Comparison of ENCODE assay signal across 1 cellular context in genomic region chr12:11130999-11131398, GRCh38.
TF ChIP-seq lines count a peak whose summit lies in the region.

No MANE protein-coding gene starts in this region.

TF ChIP-seq in GM23338, 12 proteins besides CTCF, POLR2A, EP300 and RAD21 (continued from another document):
- no peak for TF ChIP-seq REST (IDR thresholded peaks at IDR 0.05; ENCODE audit: unreplicated experiment)
- no peak for TF ChIP-seq CREB1 (CRISPR knock-in tag; IDR thresholded peaks at IDR 0.05; ENCODE audit: low read depth)
- TF ChIP-seq EZH2phosphoT487 (IDR thresholded peaks at IDR 0.05; ENCODE audit: unreplicated experiment), result no peak
- TF ChIP-seq, protein P1, sequence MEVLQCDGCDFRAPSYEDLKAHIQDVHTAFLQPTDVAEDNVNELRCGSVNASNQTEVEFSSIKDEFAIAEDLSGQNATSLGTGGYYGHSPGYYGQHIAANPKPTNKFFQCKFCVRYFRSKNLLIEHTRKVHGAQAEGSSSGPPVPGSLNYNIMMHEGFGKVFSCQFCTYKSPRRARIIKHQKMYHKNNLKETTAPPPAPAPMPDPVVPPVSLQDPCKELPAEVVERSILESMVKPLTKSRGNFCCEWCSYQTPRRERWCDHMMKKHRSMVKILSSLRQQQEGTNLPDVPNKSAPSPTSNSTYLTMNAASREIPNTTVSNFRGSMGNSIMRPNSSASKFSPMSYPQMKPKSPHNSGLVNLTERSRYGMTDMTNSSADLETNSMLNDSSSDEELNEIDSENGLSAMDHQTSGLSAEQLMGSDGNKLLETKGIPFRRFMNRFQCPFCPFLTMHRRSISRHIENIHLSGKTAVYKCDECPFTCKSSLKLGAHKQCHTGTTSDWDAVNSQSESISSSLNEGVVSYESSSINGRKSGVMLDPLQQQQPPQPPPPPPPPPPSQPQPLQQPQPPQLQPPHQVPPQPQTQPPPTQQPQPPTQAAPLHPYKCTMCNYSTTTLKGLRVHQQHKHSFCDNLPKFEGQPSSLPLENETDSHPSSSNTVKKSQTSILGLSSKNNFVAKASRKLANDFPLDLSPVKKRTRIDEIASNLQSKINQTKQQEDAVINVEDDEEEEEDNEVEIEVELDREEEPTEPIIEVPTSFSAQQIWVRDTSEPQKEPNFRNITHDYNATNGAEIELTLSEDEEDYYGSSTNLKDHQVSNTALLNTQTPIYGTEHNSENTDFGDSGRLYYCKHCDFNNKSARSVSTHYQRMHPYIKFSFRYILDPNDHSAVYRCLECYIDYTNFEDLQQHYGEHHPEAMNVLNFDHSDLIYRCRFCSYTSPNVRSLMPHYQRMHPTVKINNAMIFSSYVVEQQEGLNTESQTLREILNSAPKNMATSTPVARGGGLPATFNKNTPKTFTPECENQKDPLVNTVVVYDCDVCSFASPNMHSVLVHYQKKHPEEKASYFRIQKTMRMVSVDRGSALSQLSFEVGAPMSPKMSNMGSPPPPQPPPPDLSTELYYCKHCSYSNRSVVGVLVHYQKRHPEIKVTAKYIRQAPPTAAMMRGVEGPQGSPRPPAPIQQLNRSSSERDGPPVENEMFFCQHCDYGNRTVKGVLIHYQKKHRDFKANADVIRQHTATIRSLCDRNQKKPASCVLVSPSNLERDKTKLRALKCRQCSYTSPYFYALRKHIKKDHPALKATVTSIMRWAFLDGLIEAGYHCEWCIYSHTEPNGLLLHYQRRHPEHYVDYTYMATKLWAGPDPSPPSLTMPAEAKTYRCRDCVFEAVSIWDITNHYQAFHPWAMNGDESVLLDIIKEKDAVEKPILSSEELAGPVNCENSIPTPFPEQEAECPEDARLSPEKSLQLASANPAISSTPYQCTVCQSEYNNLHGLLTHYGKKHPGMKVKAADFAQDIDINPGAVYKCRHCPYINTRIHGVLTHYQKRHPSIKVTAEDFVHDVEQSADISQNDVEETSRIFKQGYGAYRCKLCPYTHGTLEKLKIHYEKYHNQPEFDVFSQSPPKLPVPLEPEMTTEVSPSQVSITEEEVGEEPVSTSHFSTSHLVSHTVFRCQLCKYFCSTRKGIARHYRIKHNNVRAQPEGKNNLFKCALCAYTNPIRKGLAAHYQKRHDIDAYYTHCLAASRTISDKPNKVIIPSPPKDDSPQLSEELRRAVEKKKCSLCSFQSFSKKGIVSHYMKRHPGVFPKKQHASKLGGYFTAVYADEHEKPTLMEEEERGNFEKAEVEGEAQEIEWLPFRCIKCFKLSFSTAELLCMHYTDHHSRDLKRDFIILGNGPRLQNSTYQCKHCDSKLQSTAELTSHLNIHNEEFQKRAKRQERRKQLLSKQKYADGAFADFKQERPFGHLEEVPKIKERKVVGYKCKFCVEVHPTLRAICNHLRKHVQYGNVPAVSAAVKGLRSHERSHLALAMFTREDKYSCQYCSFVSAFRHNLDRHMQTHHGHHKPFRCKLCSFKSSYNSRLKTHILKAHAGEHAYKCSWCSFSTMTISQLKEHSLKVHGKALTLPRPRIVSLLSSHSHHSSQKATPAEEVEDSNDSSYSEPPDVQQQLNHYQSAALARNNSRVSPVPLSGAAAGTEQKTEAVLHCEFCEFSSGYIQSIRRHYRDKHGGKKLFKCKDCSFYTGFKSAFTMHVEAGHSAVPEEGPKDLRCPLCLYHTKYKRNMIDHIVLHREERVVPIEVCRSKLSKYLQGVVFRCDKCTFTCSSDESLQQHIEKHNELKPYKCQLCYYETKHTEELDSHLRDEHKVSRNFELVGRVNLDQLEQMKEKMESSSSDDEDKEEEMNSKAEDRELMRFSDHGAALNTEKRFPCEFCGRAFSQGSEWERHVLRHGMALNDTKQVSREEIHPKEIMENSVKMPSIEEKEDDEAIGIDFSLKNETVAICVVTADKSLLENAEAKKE (CRISPR knock-in tag; IDR thresholded peaks at IDR 0.05), result no peak
- TF ChIP-seq JUNB (IDR thresholded peaks at IDR 0.05; ENCODE audit: unreplicated experiment), result no peak
- TF ChIP-seq ETS1 (IDR thresholded peaks at IDR 0.05), result no peak
- no peak for TF ChIP-seq ZNF114 (CRISPR knock-in tag; IDR thresholded peaks at IDR 0.05)
